8 cellular contexts compared by ENCODE assay signal in genomic region chr11:134275534-134276395, GRCh38. TPM values are rescaled to one million over a fixed set of nuclear protein-coding genes. Genes with fewer than 3 reads are reported as not detected.
DNase-seq lines count a peak whose midpoint lies in the region; ATAC-seq and TF ChIP-seq lines count a peak whose summit lies in the region.
"Had no signal": no experiment of that assay in that cellular context is flagged by ENCODE, and none has a peak within 500 bp of the region (broad histone marks: within the 10 kb centered on the region; RNA-seq: fewer than 3 reads in every experiment).

GLB1L3 (plus strand) TSS chr11:134276379; CDS start chr11:134276741, 362 bp downstream.

- DNase-seq in astrocyte of the spinal cord (ENCODE audit: low read depth, low spot score), result no peak
- peak; percentile 55 for DNase-seq in inferior parietal cortex (ENCODE audit: extremely low spot score)
- DNase-seq in stimulated activated CD4-positive, alpha-beta T cell treated with anti-CD3 and anti-CD28 coated beads, Interleukin-15, amount 100 ng/mL, for 24 hours, result peak; percentile 87

- peak; percentile 41 for TF ChIP-seq CTCF in astrocyte of the spinal cord (IDR thresholded peaks at IDR 0.05; ENCODE audit: low read depth, low read length)

- H3K4me3 ChIP-seq in astrocyte of the spinal cord (ENCODE audit: low read depth, low read length), result peak within 1 kb of the TSS; percentile 31

- intact Hi-C loops in T-helper 2 cell treated with Interferon-gamma antibody and Interleukin-4, amounts not matched to agents 100 ng/mL and 5 ng/mL, for 36 hours (cut with micrococcal nuclease), result loop anchor here (1.0 to 10.0 kb wide), 5 partner anchors 13 to 309 kb away; partner anchors contain the start of genes ACAD8, GLB1L2, THYN1 and VPS26B

- ATAC-seq in GM18511 (IDR thresholded peaks at IDR 0.05; ENCODE audit: unreplicated experiment) (peak; percentile 76), HG03095 (IDR thresholded peaks at IDR 0.05; ENCODE audit: unreplicated experiment) (peak; percentile 78), HG03469 (IDR thresholded peaks at IDR 0.05; ENCODE audit: unreplicated experiment) (no peak)

- in situ Hi-C loops in astrocyte of the spinal cord (cut with HindIII; ENCODE audit: low sequenced_read_pairs), result no loop called here

RNA-seq across cellular contexts. Expression of gene GLB1L3, which starts in this region (rescaled TPM):
- 10.3 and 11.3 TPM in 2 replicates for total RNA-seq in T-helper 2 cell treated with Interferon-gamma antibody and Interleukin-4, amounts not matched to agents 100 ng/mL and 5 ng/mL, for 36 hours
- total RNA-seq: renal cortical epithelial cell had no signal
